In the genomic region with DNA sequence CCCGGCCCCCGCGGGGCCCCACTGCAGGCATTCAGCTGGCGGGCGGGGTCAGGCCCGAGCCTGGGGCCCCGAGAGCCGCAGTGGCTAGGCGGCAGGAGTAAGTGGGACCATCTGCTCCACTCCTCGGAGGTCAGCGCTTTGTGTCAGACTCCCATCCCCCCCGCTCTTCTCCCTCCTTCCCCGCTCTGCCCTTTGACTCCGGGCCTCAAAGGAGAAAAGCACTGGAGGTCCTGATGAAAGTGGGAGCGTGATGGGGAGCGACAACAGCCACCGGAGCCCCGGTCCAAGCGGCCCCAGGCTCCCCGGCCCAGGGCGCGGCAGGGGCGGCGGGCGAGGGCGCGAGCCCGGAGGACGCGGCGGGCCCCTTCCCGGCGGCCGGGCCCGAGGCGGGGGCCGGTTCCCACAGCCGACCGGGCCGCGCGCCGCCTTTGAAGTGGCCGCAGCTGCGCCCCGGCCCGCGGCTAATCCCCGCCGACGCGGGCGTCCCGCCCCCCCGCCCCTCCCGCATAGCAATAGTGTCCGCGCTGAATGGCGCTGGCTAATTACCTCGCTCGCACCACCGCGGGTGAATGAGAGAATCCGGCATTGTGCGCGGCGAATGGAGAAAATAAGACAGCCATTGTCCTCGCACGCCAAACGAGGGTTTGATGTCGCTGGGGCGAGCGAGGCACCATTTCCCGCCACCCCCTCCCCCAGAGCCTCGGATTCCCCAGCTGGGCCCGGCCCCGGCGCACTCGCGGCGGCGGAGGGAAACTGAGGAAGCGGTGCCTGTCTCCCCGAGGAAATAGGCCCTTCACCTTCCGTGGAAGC, we compare ENCODE assay signal across 1 cellular context.
TF ChIP-seq lines count a peak whose summit lies in the region.

No MANE protein-coding gene starts in this region.

TF ChIP-seq in HepG2, 621 proteins besides CTCF, POLR2A, EP300 and RAD21 (continued from another document and continues in another):
- TF ChIP-seq, protein P1, sequence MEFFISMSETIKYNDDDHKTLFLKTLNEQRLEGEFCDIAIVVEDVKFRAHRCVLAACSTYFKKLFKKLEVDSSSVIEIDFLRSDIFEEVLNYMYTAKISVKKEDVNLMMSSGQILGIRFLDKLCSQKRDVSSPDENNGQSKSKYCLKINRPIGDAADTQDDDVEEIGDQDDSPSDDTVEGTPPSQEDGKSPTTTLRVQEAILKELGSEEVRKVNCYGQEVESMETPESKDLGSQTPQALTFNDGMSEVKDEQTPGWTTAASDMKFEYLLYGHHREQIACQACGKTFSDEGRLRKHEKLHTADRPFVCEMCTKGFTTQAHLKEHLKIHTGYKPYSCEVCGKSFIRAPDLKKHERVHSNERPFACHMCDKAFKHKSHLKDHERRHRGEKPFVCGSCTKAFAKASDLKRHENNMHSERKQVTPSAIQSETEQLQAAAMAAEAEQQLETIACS (CRISPR knock-in tag; IDR thresholded peaks at IDR 0.05), result no peak
- TF ChIP-seq MAZ (IDR thresholded peaks at IDR 0.05; ENCODE audit: borderline replicate concordance, low read depth, low read length), result no peak
- TF ChIP-seq MAZ (CRISPR knock-in tag; IDR thresholded peaks at IDR 0.05; ENCODE audit: low read depth), result 0 out of 2 replicates have a peak, but pooled peaks have one; percentile 13
- no peak for TF ChIP-seq LCORL (IDR thresholded peaks at IDR 0.05)
- TF ChIP-seq LCORL (CRISPR knock-in tag; IDR thresholded peaks at IDR 0.05), result no peak
- TF ChIP-seq FOXO1 (CRISPR knock-in tag; IDR thresholded peaks at IDR 0.05), result no peak
- TF ChIP-seq, protein P2, sequence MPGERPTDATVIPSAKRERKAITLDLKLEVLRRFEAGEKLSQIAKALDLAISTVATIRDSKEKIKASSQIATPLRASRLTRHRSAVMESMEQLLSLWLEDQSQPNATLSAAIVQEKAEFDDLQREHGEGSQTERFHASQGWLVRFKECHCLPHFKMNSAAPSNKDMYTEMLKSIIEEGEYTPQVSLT (CRISPR knock-in tag; IDR thresholded peaks at IDR 0.05; ENCODE audit: borderline replicate concordance, low read depth), result no peak
- TF ChIP-seq, protein P3, sequence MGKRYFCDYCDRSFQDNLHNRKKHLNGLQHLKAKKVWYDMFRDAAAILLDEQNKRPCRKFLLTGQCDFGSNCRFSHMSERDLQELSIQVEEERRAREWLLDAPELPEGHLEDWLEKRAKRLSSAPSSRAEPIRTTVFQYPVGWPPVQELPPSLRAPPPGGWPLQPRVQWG (CRISPR knock-in tag; IDR thresholded peaks at IDR 0.05; ENCODE audit: borderline replicate concordance, low read depth), result no peak
- TF ChIP-seq, protein P4, sequence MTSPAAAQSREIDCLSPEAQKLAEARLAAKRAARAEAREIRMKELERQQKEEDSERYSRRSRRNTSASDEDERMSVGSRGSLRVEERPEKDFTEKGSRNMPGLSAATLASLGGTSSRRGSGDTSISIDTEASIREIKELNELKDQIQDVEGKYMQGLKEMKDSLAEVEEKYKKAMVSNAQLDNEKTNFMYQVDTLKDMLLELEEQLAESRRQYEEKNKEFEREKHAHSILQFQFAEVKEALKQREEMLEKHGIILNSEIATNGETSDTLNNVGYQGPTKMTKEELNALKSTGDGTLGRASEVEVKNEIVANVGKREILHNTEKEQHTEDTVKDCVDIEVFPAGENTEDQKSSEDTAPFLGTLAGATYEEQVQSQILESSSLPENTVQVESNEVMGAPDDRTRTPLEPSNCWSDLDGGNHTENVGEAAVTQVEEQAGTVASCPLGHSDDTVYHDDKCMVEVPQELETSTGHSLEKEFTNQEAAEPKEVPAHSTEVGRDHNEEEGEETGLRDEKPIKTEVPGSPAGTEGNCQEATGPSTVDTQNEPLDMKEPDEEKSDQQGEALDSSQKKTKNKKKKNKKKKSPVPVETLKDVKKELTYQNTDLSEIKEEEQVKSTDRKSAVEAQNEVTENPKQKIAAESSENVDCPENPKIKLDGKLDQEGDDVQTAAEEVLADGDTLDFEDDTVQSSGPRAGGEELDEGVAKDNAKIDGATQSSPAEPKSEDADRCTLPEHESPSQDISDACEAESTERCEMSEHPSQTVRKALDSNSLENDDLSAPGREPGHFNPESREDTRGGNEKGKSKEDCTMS (CRISPR knock-in tag; conservative IDR thresholded peaks at IDR 0.05), result no peak
- TF ChIP-seq PHF5A (CRISPR knock-in tag; IDR thresholded peaks at IDR 0.05; ENCODE audit: low read depth, unreplicated experiment), result no peak
- TF ChIP-seq ZFX (CRISPR knock-in tag; IDR thresholded peaks at IDR 0.05; ENCODE audit: low read depth), result peak; percentile 66; the same call in 1 of the 2 replicates
- TF ChIP-seq SRSF1 (optimal IDR thresholded peaks at IDR 0.05; ENCODE audit: low read depth, low read length), result no peak
- no peak for TF ChIP-seq ZC3H13 (CRISPR knock-in tag; IDR thresholded peaks at IDR 0.05)
- no peak for TF ChIP-seq ZSCAN22 (CRISPR knock-in tag; IDR thresholded peaks at IDR 0.05)
- no peak for TF ChIP-seq SNAPC2 (CRISPR knock-in tag; IDR thresholded peaks at IDR 0.05)
- TF ChIP-seq PHF21A (CRISPR knock-in tag; IDR thresholded peaks at IDR 0.05), result no peak
- TF ChIP-seq ZNF329 (CRISPR knock-in tag; IDR thresholded peaks at IDR 0.05; ENCODE audit: low read depth), result no peak
- TF ChIP-seq ZFP37 (CRISPR knock-in tag; IDR thresholded peaks at IDR 0.05; ENCODE audit: borderline replicate concordance), result no peak
- TF ChIP-seq ZNF546 (CRISPR knock-in tag; conservative IDR thresholded peaks at IDR 0.05), result no peak
- TF ChIP-seq HNF4G (IDR thresholded peaks at IDR 0.05; ENCODE audit: borderline replicate concordance, low read depth, low read length), result no peak
- no peak for TF ChIP-seq HNF4G (CRISPR knock-in tag; IDR thresholded peaks at IDR 0.05; ENCODE audit: borderline replicate concordance, low read depth)
- 0 out of 2 replicates have a peak, but pooled peaks have one; percentile 48 for TF ChIP-seq RFXAP (CRISPR knock-in tag; IDR thresholded peaks at IDR 0.05; ENCODE audit: borderline replicate concordance)
- TF ChIP-seq, protein P5, sequence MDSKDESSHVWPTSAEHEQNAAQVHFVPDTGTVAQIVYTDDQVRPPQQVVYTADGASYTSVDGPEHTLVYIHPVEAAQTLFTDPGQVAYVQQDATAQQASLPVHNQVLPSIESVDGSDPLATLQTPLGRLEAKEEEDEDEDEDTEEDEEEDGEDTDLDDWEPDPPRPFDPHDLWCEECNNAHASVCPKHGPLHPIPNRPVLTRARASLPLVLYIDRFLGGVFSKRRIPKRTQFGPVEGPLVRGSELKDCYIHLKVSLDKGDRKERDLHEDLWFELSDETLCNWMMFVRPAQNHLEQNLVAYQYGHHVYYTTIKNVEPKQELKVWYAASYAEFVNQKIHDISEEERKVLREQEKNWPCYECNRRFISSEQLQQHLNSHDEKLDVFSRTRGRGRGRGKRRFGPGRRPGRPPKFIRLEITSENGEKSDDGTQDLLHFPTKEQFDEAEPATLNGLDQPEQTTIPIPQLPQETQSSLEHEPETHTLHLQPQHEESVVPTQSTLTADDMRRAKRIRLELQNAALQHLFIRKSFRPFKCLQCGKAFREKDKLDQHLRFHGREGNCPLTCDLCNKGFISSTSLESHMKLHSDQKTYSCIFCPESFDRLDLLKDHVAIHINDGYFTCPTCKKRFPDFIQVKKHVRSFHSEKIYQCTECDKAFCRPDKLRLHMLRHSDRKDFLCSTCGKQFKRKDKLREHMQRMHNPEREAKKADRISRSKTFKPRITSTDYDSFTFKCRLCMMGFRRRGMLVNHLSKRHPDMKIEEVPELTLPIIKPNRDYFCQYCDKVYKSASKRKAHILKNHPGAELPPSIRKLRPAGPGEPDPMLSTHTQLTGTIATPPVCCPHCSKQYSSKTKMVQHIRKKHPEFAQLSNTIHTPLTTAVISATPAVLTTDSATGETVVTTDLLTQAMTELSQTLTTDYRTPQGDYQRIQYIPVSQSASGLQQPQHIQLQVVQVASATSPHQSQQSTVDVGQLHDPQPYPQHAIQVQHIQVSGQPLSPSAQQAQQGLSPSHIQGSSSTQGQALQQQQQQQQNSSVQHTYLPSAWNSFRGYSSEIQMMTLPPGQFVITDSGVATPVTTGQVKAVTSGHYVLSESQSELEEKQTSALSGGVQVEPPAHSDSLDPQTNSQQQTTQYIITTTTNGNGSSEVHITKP (CRISPR knock-in tag; IDR thresholded peaks at IDR 0.05; ENCODE audit: low read depth), result no peak
- no peak for TF ChIP-seq NBN (conservative IDR thresholded peaks at IDR 0.05)
- TF ChIP-seq, protein P6, sequence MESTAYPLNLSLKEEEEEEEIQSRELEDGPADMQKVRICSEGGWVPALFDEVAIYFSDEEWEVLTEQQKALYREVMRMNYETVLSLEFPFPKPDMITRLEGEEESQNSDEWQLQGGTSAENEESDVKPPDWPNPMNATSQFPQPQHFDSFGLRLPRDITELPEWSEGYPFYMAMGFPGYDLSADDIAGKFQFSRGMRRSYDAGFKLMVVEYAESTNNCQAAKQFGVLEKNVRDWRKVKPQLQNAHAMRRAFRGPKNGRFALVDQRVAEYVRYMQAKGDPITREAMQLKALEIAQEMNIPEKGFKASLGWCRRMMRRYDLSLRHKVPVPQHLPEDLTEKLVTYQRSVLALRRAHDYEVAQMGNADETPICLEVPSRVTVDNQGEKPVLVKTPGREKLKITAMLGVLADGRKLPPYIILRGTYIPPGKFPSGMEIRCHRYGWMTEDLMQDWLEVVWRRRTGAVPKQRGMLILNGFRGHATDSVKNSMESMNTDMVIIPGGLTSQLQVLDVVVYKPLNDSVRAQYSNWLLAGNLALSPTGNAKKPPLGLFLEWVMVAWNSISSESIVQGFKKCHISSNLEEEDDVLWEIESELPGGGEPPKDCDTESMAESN (CRISPR knock-in tag; conservative IDR thresholded peaks at IDR 0.05), result peak; percentile 54; the same call in 1 of the 2 replicates
- TF ChIP-seq KAT7 (CRISPR knock-in tag; IDR thresholded peaks at IDR 0.05; ENCODE audit: borderline replicate concordance), result no peak
- no peak for TF ChIP-seq ATF1 (CRISPR knock-in tag; IDR thresholded peaks at IDR 0.05)
- no peak for TF ChIP-seq ZSCAN21 (CRISPR knock-in tag; IDR thresholded peaks at IDR 0.05; ENCODE audit: borderline replicate concordance)
- no peak for TF ChIP-seq ZNF557 (CRISPR knock-in tag; IDR thresholded peaks at IDR 0.05)
- no peak for TF ChIP-seq SMAD1 (CRISPR knock-in tag; IDR thresholded peaks at IDR 0.05; ENCODE audit: borderline replicate concordance, low read depth)
- TF ChIP-seq ZNF558 (CRISPR knock-in tag; IDR thresholded peaks at IDR 0.05; ENCODE audit: borderline replicate concordance), result no peak
- TF ChIP-seq, protein P7, sequence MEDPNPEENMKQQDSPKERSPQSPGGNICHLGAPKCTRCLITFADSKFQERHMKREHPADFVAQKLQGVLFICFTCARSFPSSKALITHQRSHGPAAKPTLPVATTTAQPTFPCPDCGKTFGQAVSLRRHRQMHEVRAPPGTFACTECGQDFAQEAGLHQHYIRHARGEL (CRISPR knock-in tag; IDR thresholded peaks at IDR 0.05), result no peak
- TF ChIP-seq ZFYVE20 (CRISPR knock-in tag; IDR thresholded peaks at IDR 0.05; ENCODE audit: borderline replicate concordance, low read depth), result no peak
- TF ChIP-seq, protein P8, sequence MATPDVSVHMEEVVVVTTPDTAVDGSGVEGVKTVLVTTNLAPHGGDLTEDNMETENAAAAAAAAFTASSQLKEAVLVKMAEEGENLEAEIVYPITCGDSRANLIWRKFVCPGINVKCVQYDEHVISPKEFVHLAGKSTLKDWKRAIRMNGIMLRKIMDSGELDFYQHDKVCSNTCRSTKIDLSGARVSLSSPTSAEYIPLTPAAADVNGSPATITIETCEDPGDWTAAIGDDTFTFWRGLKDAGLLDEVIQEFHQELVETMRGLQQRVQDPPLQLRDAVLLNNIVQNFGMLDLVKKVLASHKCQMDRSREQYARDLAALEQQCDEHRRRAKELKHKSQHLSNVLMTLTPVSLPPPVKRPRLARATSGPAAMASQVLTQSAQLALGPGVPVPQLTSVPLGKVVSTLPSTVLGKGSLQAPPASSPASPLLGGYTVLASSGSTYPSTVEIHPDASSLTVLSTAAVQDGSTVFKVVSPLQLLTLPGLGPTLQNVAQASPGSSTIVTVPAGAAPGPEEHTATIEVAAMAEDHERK (CRISPR knock-in tag; IDR thresholded peaks at IDR 0.05; ENCODE audit: low read depth), result no peak
- TF ChIP-seq ZNF263 (CRISPR knock-in tag; IDR thresholded peaks at IDR 0.05), result no peak
- TF ChIP-seq ZNF256 (CRISPR knock-in tag; conservative IDR thresholded peaks at IDR 0.05), result no peak
- no peak for TF ChIP-seq NRL (CRISPR knock-in tag; IDR thresholded peaks at IDR 0.05; ENCODE audit: borderline replicate concordance)
- no peak for TF ChIP-seq ZNF552 (CRISPR knock-in tag; IDR thresholded peaks at IDR 0.05; ENCODE audit: borderline replicate concordance)
